Comparison of ENCODE assay signal across 15 cellular contexts in the genomic region with DNA sequence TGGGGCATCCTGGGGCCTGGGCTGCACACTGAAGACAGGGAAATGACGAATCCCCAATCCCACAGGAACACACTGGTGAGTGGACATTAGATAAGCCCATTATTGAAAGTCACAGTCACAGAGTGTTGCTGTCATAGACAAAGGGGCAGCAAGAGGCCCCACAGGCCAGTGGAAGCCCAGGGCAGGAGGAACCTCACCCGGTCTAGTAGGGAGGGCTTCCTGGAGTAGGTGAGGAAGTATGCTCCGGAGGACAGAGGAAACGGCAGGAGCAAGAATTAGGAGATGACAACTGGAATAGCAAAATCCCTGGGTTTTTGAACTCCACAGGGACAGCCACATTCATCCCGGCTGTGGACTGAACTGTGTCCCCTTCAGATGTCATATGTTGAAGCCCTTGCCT.
DNase-seq lines count a peak whose midpoint lies in the region; ATAC-seq and TF ChIP-seq lines count a peak whose summit lies in the region.
"Had no signal": no experiment of that assay in that cellular context is flagged by ENCODE, and none has a peak within 500 bp of the region (broad histone marks: within the 10 kb centered on the region; RNA-seq: fewer than 3 reads in every experiment).

No MANE protein-coding gene starts in this region.

- H3K4me1 Mint-ChIP-seq in osteocyte (ENCODE audit: unreplicated experiment), result no peaks in the 10 kb centered on the region
- H3K4me1 Mint-ChIP-seq: CD4-positive, alpha-beta memory T cell had no signal

- no peak overlapping the region for H3K4me3 Mint-ChIP-seq in osteocyte (ENCODE audit: unreplicated experiment)
- H3K4me3 Mint-ChIP-seq: CD4-positive, alpha-beta memory T cell; HFFc6 had no signal

- peak; percentile 28 for DNase-seq in activated CD8-positive, alpha-beta memory T cell treated with anti-CD3 and anti-CD28 coated beads for 24 hours
- no peak for DNase-seq in activated CD8-positive, alpha-beta memory T cell treated with anti-CD3 and anti-CD28 coated beads, Interleukin-2, amount 50 U/mL, for 48 hours
- DNase-seq in D341Med (ENCODE audit: low spot score) (peak; percentile 9), HuH-7 (ENCODE audit: low spot score) (peak; percentile 2), osteocyte (ENCODE audit: extremely low spot score, unreplicated experiment) (peak; percentile 40)
- DNase-seq: BE2C; CD4-positive, alpha-beta memory T cell; DMS153; DMS79 treated with DMSO at 0.1 percent for 48 hours; EL; HCEC 1CT; HFFc6 had no signal

- peaks cover 14% of the 10 kb centered on the region for H3K27me3 Mint-ChIP-seq in osteocyte (ENCODE audit: unreplicated experiment)

- H3K9me3 Mint-ChIP-seq in osteocyte (ENCODE audit: unreplicated experiment), result no peaks in the 10 kb centered on the region
- H3K9me3 Mint-ChIP-seq: HFFc6 had no signal

- no peak for TF ChIP-seq CTCF in osteocyte (IDR thresholded peaks at IDR 0.05)

- ATAC-seq in HG03159 (IDR thresholded peaks at IDR 0.05; ENCODE audit: unreplicated experiment), result no peak
- ATAC-seq in GM21786 (IDR thresholded peaks at IDR 0.05; ENCODE audit: unreplicated experiment), result no peak
- ATAC-seq: A549 had no signal

- no peak overlapping the region for H3K27ac Mint-ChIP-seq in osteocyte (ENCODE audit: unreplicated experiment)
- H3K27ac Mint-ChIP-seq: CD4-positive, alpha-beta memory T cell; HFFc6 had no signal

- no peaks in the 10 kb centered on the region for H3K36me3 Mint-ChIP-seq in osteocyte (ENCODE audit: unreplicated experiment)
- H3K36me3 Mint-ChIP-seq: CD4-positive, alpha-beta memory T cell had no signal
